1 cellular context compared by ENCODE assay signal in the genomic region with DNA sequence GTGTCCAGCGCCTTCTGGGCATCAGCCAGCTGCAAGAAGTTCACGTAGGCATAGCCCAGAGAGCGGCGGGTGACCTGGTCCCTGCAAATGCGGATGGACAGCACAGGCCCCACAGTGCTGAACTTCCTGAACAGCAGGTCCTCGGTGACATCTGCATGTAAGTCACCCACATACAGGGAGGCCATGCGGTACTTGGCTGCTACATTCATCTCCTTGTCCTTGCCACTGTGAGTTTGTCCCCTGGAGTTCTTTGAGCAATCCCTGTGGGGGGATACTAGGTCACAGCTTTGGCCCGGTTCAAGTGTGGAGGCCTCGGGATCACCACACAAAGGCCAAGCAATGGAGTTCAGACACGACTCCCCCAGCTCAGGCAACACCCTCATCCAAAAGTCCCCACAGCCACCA.
A peak's percentile ranks its signal among the peaks of the same experiment; 100 is the strongest.
TF ChIP-seq lines count a peak whose summit lies in the region.

No MANE protein-coding gene starts in this region.

TF ChIP-seq in K562, 482 proteins besides CTCF, POLR2A, EP300 and RAD21 (continued from another document):
- TF ChIP-seq PHF21A (IDR thresholded peaks at IDR 0.05; ENCODE audit: borderline replicate concordance, low read depth) (no peak), MGA (IDR thresholded peaks at IDR 0.05) (0 out of 2 replicates have a peak, but pooled peaks have one; percentile 15), NFATC3 (IDR thresholded peaks at IDR 0.05) (no peak), HDAC1 (IDR thresholded peaks at IDR 0.05) (no peak), CEBPG (CRISPR knock-in tag; IDR thresholded peaks at IDR 0.05) (no peak), CEBPG (tag; conservative IDR thresholded peaks at IDR 0.05 in 1 of 2, IDR thresholded peaks at IDR 0.05 in 1 of 2) (no peak), ZFX (CRISPR knock-in tag; IDR thresholded peaks at IDR 0.05) (peak; percentile 54; the same call in 1 of the 2 replicates)
- TF ChIP-seq, protein P1, sequence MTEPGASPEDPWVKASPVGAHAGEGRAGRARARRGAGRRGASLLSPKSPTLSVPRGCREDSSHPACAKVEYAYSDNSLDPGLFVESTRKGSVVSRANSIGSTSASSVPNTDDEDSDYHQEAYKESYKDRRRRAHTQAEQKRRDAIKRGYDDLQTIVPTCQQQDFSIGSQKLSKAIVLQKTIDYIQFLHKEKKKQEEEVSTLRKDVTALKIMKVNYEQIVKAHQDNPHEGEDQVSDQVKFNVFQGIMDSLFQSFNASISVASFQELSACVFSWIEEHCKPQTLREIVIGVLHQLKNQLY (CRISPR knock-in tag; conservative IDR thresholded peaks at IDR 0.05): no peak
TF ChIP-seq in K562: peak in this region for 2.
